16 cellular contexts compared by ENCODE assay signal in the genomic region with DNA sequence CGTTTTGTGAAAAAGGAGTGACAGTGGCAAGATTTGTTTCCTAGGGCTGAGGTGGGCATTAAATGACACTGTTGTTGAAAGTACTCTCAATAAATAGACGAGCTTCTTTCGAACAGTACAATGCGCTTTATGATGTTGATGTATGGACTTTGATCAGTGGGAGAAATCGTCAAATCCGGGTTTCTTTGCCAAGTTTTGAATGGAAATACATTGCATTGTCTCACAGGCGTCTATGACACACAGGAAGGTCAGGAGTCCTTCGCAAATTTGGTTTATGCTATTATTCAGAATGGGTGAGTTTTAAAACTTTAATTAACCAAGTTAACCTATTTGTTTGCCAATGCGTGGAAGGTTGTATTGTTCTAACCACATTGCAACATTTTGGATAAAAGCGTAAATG.
DNase-seq lines count a peak whose midpoint lies in the region; ATAC-seq, FAIRE-seq and TF ChIP-seq lines count a peak whose summit lies in the region.
"Had no signal": no experiment of that assay in that cellular context is flagged by ENCODE, and none has a peak within 500 bp of the region (broad histone marks: within the 10 kb centered on the region; RNA-seq: fewer than 3 reads in every experiment).

No MANE protein-coding gene starts in this region.

- H3K4me3 ChIP-seq in A549 (no peak overlapping the region), astrocyte (ENCODE audit: insufficient read depth, low read depth, low read length) (no peak overlapping the region), keratinocyte (ENCODE audit: control insufficient read depth in 2 of 3, extremely low read depth in 1 of 3, insufficient read depth in 2 of 3, low read depth in 1 of 3, low read length in 3 of 3) (peak overlapping the region in 1 of 3 experiments; percentile 11), tibial artery (no peak overlapping the region)
- H3K4me3 ChIP-seq: lower lobe of right lung, uterus had no signal

- TF ChIP-seq EP300 in A549 (IDR thresholded peaks at IDR 0.05), result no peak

- H3K9me3 Mint-ChIP-seq in HFFc6 (no peaks in the 10 kb centered on the region), astrocyte (ENCODE audit: unreplicated experiment) (no peaks in the 10 kb centered on the region)
- H3K9me3 Mint-ChIP-seq: activated CD8-positive, alpha-beta T cell treated with anti-CD3 and anti-CD28 coated beads for 36 hours; activated naive CD4-positive, alpha-beta T cell treated with anti-CD3 and anti-CD28 coated beads for 36 hours; activated T-cell treated with anti-CD3 and anti-CD28 coated beads, Interleukin-2, amount 50 U/mL, for 24 hours had no signal

- H3K36me3 ChIP-seq in astrocyte (ENCODE audit: insufficient read depth, low read length), result no peaks in the 10 kb centered on the region
- H3K36me3 ChIP-seq in keratinocyte (ENCODE audit: control insufficient read depth in 2 of 2, extremely low read depth in 1 of 2, insufficient read depth in 2 of 2, low read length in 2 of 2), result no peaks in the 10 kb centered on the region
- no peaks in the 10 kb centered on the region for H3K36me3 ChIP-seq in tibial artery
- H3K36me3 ChIP-seq: lower lobe of right lung, uterus had no signal

- H3K27ac ChIP-seq in A549 (no peak overlapping the region), astrocyte (ENCODE audit: low read depth, low read length) (no peak overlapping the region), keratinocyte (ENCODE audit: control insufficient read depth, insufficient read depth, low read length) (no peak overlapping the region), tibial artery (no peak overlapping the region)
- H3K27ac ChIP-seq: lower lobe of right lung, uterus had no signal

- H3K9me1 ChIP-seq in keratinocyte (ENCODE audit: control insufficient read depth, extremely low read depth, insufficient read depth, low read length), result no peaks in the 10 kb centered on the region

- POLR2A ChIA-PET in A549 (lab: Yijun Ruan, JAX), result interaction anchor here (1.0 kb wide), 1 partner anchor 1432 kb away, joined by 3 read pairs; a partner anchor contains a TSS

- no peak overlapping the region for H3K27ac Mint-ChIP-seq in HFFc6
- no peak overlapping the region for H3K27ac Mint-ChIP-seq in astrocyte (ENCODE audit: unreplicated experiment)
- H3K27ac Mint-ChIP-seq: activated CD8-positive, alpha-beta T cell treated with anti-CD3 and anti-CD28 coated beads for 36 hours; activated naive CD4-positive, alpha-beta T cell treated with anti-CD3 and anti-CD28 coated beads for 36 hours; activated T-cell treated with anti-CD3 and anti-CD28 coated beads, Interleukin-2, amount 50 U/mL, for 24 hours; CD14-positive monocyte; immature natural killer cell; naive B cell had no signal

- FAIRE-seq in A549 (lab: Jason Lieb, UNC) (no peak), astrocyte (lab: Jason Lieb, UNC) (no peak), keratinocyte (lab: Jason Lieb, UNC) (peak; percentile 26)

- H4K20me1 ChIP-seq in astrocyte (ENCODE audit: insufficient read depth, low read length) (no peaks in the 10 kb centered on the region), keratinocyte (ENCODE audit: control insufficient read depth, extremely low read depth, insufficient read depth, low read length) (no peaks in the 10 kb centered on the region)

- H3K27me3 ChIP-seq in astrocyte (ENCODE audit: insufficient read depth, low read length) (no peaks in the 10 kb centered on the region), keratinocyte (ENCODE audit: control insufficient read depth, extremely low read depth, insufficient read depth, low read length) (no peaks in the 10 kb centered on the region), tibial artery (peaks cover 0 to 7% of the 10 kb centered on the region in 2 donors)
- H3K27me3 ChIP-seq: uterus had no signal

- H3K9ac ChIP-seq in astrocyte (ENCODE audit: low read length) (no peak overlapping the region), keratinocyte (ENCODE audit: control insufficient read depth, extremely low read depth, insufficient read depth, low read length) (peak overlapping the region; percentile 0)

- H3K27me3 Mint-ChIP-seq in HFFc6 (ENCODE audit: insufficient read depth) (no peaks in the 10 kb centered on the region), astrocyte (ENCODE audit: low read depth, unreplicated experiment) (peaks cover 10% of the 10 kb centered on the region)

- no peaks in the 10 kb centered on the region for H3K36me3 Mint-ChIP-seq in HFFc6 (ENCODE audit: low read depth)
- no peaks in the 10 kb centered on the region for H3K36me3 Mint-ChIP-seq in astrocyte (ENCODE audit: low read depth, unreplicated experiment)
- H3K36me3 Mint-ChIP-seq: CD14-positive monocyte, immature natural killer cell, naive B cell had no signal

- in situ Hi-C loops in GM13977 (cut with MboI; ENCODE audit: low pct_unique_long_range_greater_than_20kb, low sequenced_read_pairs, unreplicated experiment), result loop anchor here (25.0 kb wide), 1 partner anchor 1455 kb away; no protein-coding TSS in a partner anchor

- dilution Hi-C loops in keratinocyte (cut with MboI; ENCODE audit: extremely low pct_ligation_motif_present, low sequenced_read_pairs), result no loop called here

- no peak for ATAC-seq in A549

- H3K4me1 ChIP-seq in A549 (peaks cover 7% of the 10 kb centered on the region; the same call in 1 of the 3 replicates), astrocyte (ENCODE audit: insufficient read depth, low read length) (peaks cover 3% of the 10 kb centered on the region), keratinocyte (ENCODE audit: control insufficient read depth, extremely low read depth, insufficient read depth, low read length) (peaks cover 4% of the 10 kb centered on the region), tibial artery (no peaks in the 10 kb centered on the region)
- H3K4me1 ChIP-seq: lower lobe of right lung, uterus had no signal

- no peak for TF ChIP-seq POLR2A in A549 (IDR thresholded peaks at IDR 0.05; ENCODE audit: low read length)

- peak overlapping the region; percentile 52 for H3K4me2 ChIP-seq in A549
- peak overlapping the region; percentile 61 for H3K4me2 ChIP-seq in astrocyte (ENCODE audit: low read length)
- peak overlapping the region; percentile 54 for H3K4me2 ChIP-seq in keratinocyte (ENCODE audit: control insufficient read depth, extremely low read depth, insufficient read depth, low read depth, low read length)

- WGBS in A549 (ENCODE audit: missing lambda C conversion rate), result 60% methylated on average over 10 of the region's 10 CpGs

- intact Hi-C loops in tibial artery (cut with DNase I; ENCODE audit: low total_unique reads), result loop anchor here (10.0 kb wide), 1 partner anchor 1452 kb away; no protein-coding TSS in a partner anchor

- TF ChIP-seq CTCF in A549 (IDR thresholded peaks at IDR 0.05), result no peak
- no peak for TF ChIP-seq CTCF in HFFc6 (IDR thresholded peaks at IDR 0.05)
- no peak for TF ChIP-seq CTCF in astrocyte (IDR thresholded peaks at IDR 0.05; ENCODE audit: insufficient read depth, low read depth, low read length)
- TF ChIP-seq CTCF in keratinocyte (optimal IDR thresholded peaks at IDR 0.05 in 1 of 3, IDR thresholded peaks at IDR 0.05 in 1 of 3, conservative IDR thresholded peaks at IDR 0.05 in 1 of 3; ENCODE audit: extremely low read depth in 1 of 3, insufficient read depth in 2 of 3, low read length in 3 of 3), result no peak
- no peak for TF ChIP-seq CTCF in GM13977 (IDR thresholded peaks at IDR 0.05; ENCODE audit: extremely low read depth, insufficient read depth, missing control alignments)
- no peak for TF ChIP-seq CTCF in tibial artery (IDR thresholded peaks at IDR 0.05)

- H2AFZ ChIP-seq in astrocyte (ENCODE audit: low read depth, low read length), result peak overlapping the region; percentile 65
- H2AFZ ChIP-seq in keratinocyte (ENCODE audit: control insufficient read depth, low read length), result peak overlapping the region; percentile 67

- H3K79me2 ChIP-seq in astrocyte (ENCODE audit: insufficient read depth, low read length) (no peaks in the 10 kb centered on the region), keratinocyte (ENCODE audit: control insufficient read depth, insufficient read depth, low read length) (no peaks in the 10 kb centered on the region)

- H3K4me1 Mint-ChIP-seq in HFFc6 (ENCODE audit: low read depth) (peaks cover 20% of the 10 kb centered on the region), astrocyte (ENCODE audit: low read depth, unreplicated experiment) (no peaks in the 10 kb centered on the region)
- H3K4me1 Mint-ChIP-seq: immature natural killer cell had no signal

- TF ChIP-seq RAD21 in A549 (conservative IDR thresholded peaks at IDR 0.05 in 1 of 2, IDR thresholded peaks at IDR 0.05 in 1 of 2), result no peak

- DNase-seq in A549 (ENCODE audit: low read depth in 1 of 2, low spot score in 1 of 2) (no peak), HFFc6 (no peak), astrocyte (ENCODE audit: low read depth) (no peak), keratinocyte (ENCODE audit: low read depth, low spot score) (no peak), GM13977 (ENCODE audit: low spot score) (no peak), tibial artery (no peak), medulla oblongata (ENCODE audit: extremely low spot score) (no peak)
- DNase-seq in stimulated activated CD4-positive, alpha-beta T cell treated with anti-CD3 and anti-CD28 coated beads, Interleukin-1b, Interleukin-23, amount 100 ng/mL, for 48 hours, result no peak

- CTCF ChIA-PET in A549 (lab: Yijun Ruan, JAX), result interaction anchor here (0.6 to 4.0 kb wide), 20 partner anchors 8 to 1452 kb away, joined by 3 to 32 read pairs (median 4); a partner anchor contains a TSS

- H3K9me3 ChIP-seq in A549, result no peaks in the 10 kb centered on the region
- H3K9me3 ChIP-seq in astrocyte (ENCODE audit: insufficient read depth, low read depth, low read length), result no peaks in the 10 kb centered on the region
- H3K9me3 ChIP-seq in keratinocyte (ENCODE audit: control insufficient read depth, low read depth, low read length), result no peaks in the 10 kb centered on the region
- no peaks in the 10 kb centered on the region for H3K9me3 ChIP-seq in tibial artery
- H3K9me3 ChIP-seq: lower lobe of right lung, uterus had no signal

- H3K4me3 Mint-ChIP-seq in HFFc6, result peak overlapping the region; percentile 36; the same call in 1 of the 2 replicates
- H3K4me3 Mint-ChIP-seq in astrocyte (ENCODE audit: unreplicated experiment), result no peak overlapping the region
- H3K4me3 Mint-ChIP-seq: activated CD8-positive, alpha-beta T cell treated with anti-CD3 and anti-CD28 coated beads for 36 hours; activated naive CD4-positive, alpha-beta T cell treated with anti-CD3 and anti-CD28 coated beads for 36 hours; activated T-cell treated with anti-CD3 and anti-CD28 coated beads, Interleukin-2, amount 50 U/mL, for 24 hours; CD14-positive monocyte; immature natural killer cell; naive B cell had no signal

TF ChIP-seq in A549, 52 proteins besides CTCF, POLR2A, EP300 and RAD21 (continues in another document):
- TF ChIP-seq, protein P1, sequence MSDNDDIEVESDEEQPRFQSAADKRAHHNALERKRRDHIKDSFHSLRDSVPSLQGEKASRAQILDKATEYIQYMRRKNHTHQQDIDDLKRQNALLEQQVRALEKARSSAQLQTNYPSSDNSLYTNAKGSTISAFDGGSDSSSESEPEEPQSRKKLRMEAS (IDR thresholded peaks at IDR 0.05), result no peak
- no peak for TF ChIP-seq RNF2 (IDR thresholded peaks at IDR 0.05; ENCODE audit: borderline replicate concordance, low read depth)
- no peak for TF ChIP-seq HOXB13 (CRISPR knock-in tag; IDR thresholded peaks at IDR 0.05; ENCODE audit: low read depth)
- TF ChIP-seq PHF8 (IDR thresholded peaks at IDR 0.05; ENCODE audit: borderline replicate concordance, low read depth), result no peak
- no peak for TF ChIP-seq ZNF302 (CRISPR knock-in tag; IDR thresholded peaks at IDR 0.05)
